Comparison of ENCODE assay signal across 32 cellular contexts in the genomic region with DNA sequence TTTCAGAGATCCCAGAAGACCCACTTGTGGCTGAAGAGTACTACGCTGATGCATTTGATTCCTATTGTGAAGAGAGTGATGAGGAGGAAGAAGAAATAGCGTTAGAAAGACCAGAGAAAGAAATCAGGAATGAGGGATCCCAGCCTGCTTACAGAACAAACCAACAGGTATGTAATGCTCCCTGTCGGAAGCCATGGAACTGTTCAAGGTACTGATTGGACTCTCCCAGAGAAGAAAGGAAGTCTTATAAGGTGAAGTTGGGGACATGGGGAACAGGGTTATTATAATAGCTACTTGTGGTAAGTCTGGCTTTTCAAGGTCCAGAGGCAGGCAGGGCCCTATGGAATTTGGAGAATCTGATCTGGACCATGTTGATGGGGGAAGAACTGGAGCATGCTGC.
"Had no signal": no experiment of that assay in that cellular context is flagged by ENCODE, and none has a peak within 500 bp of the region (broad histone marks: within the 10 kb centered on the region; RNA-seq: fewer than 3 reads in every experiment).

No MANE protein-coding gene starts in this region.

- H3K9ac ChIP-seq: neural progenitor cell, parathyroid adenoma had no signal

- H3K27me3 Mint-ChIP-seq: progenitor cell of endocrine pancreas; stimulated activated memory B cell treated with anti-CD40 and anti-IgM and Interleukin-4, amounts not matched to agents 10 μg/mL and 1 μg/mL and 100 μg/mL, for 72 hours; stimulated activated naive CD8-positive, alpha-beta T cell treated with anti-CD3 and anti-CD28 coated beads, Interleukin-15, amount 100 ng/mL, for 72 hours; type B pancreatic cell had no signal

- ATAC-seq: natural killer cell; psoas muscle; right cardiac atrium; right lobe of liver; stimulated activated memory B cell treated with anti-CD40 and anti-IgM and Interleukin-4, amounts not matched to agents 10 μg/mL and 1 μg/mL and 100 μg/mL, for 72 hours; stimulated activated naive CD8-positive, alpha-beta T cell treated with anti-CD3 and anti-CD28 coated beads, Interleukin-15, amount 100 ng/mL, for 72 hours; stimulated activated naive CD8-positive, alpha-beta T cell treated with anti-CD3 and anti-CD28 coated beads, Interleukin-15, Interleukin-2, amounts not matched to agents 100 U/mL and 50 U/mL, for 24 hours; upper lobe of right lung had no signal

- H2AFZ ChIP-seq: neural progenitor cell, parathyroid adenoma had no signal

- H3K4me3 Mint-ChIP-seq: natural killer cell; nephron; neural progenitor cell; stimulated activated memory B cell treated with anti-CD40 and anti-IgM and Interleukin-4, amounts not matched to agents 10 μg/mL and 1 μg/mL and 100 μg/mL, for 72 hours; stimulated activated naive CD8-positive, alpha-beta T cell treated with anti-CD3 and anti-CD28 coated beads, Interleukin-15, amount 100 ng/mL, for 72 hours; type B pancreatic cell had no signal

- H3K4me3 ChIP-seq: neural progenitor cell, ovary, psoas muscle, right lobe of liver, sigmoid colon, skin epidermis, smooth muscle cell, spleen, suprapubic skin, testis, tibial artery, transverse colon, upper lobe of right lung, uterus had no signal

- H3K27me3 ChIP-seq: neural progenitor cell, ovary, right lobe of liver, sigmoid colon, spleen, suprapubic skin, testis, tibial artery, transverse colon, upper lobe of right lung, uterus had no signal

- H3K79me2 ChIP-seq: parathyroid adenoma had no signal

- H3K27ac ChIP-seq: neural progenitor cell, ovary, parathyroid adenoma, psoas muscle, right lobe of liver, sigmoid colon, skin epidermis, spleen, suprapubic skin, testis, tibial artery, transverse colon, upper lobe of right lung, uterus had no signal

- DNase-seq: natural killer cell; occipital lobe; ovary; posterior cingulate gyrus; psoas muscle; right cardiac atrium; right lobe of liver; sigmoid colon; spleen; stimulated activated CD4-positive, alpha-beta T cell treated with anti-CD3 and anti-CD28 coated beads, Interleukin-12 subunit alpha, Interleukin-12 subunit beta, amount 100 ng/mL, for 4 hours; stimulated activated CD4-positive, alpha-beta T cell treated with anti-CD3 and anti-CD28 coated beads, Interleukin-1b, Interleukin-23, amount 100 ng/mL, for 48 hours; stimulated activated CD4-positive, alpha-beta T cell treated with anti-CD3 and anti-CD28 coated beads, Interleukin-4, amount 100 ng/mL, for 1 hour; stimulated activated CD4-positive, alpha-beta T cell treated with anti-CD3 and anti-CD28 coated beads, Interleukin-4, amount 100 ng/mL, for 4 hours; stimulated activated CD8-positive, alpha-beta memory T cell treated with anti-CD3 and anti-CD28 coated beads, Interleukin-4, amount 100 ng/mL, for 48 hours; stimulated activated naive CD4-positive, alpha-beta T cell; stimulated activated naive CD8-positive, alpha-beta T cell treated with anti-CD3 and anti-CD28 coated beads, Interleukin-15, amount 100 ng/mL, for 72 hours; stimulated activated naive CD8-positive, alpha-beta T cell treated with anti-CD3 and anti-CD28 coated beads, Interleukin-15, Interleukin-2, amounts not matched to agents 100 U/mL and 50 U/mL, for 24 hours; substantia nigra; testis; tibial artery; transverse colon; upper lobe of right lung; uterus had no signal

- H3K9me3 ChIP-seq: ovary, psoas muscle, right lobe of liver, sigmoid colon, spleen, suprapubic skin, testis, tibial artery, transverse colon, upper lobe of right lung, uterus had no signal

- H3K36me3 ChIP-seq: neural progenitor cell, ovary, right lobe of liver, sigmoid colon, spleen, suprapubic skin, tibial artery, transverse colon, upper lobe of right lung, uterus had no signal

- H3K4me1 ChIP-seq: neural progenitor cell, psoas muscle, right lobe of liver, sigmoid colon, spleen, suprapubic skin, testis, tibial artery, transverse colon, upper lobe of right lung, uterus had no signal

- H3K4me1 Mint-ChIP-seq: stimulated activated memory B cell treated with anti-CD40 and anti-IgM and Interleukin-4, amounts not matched to agents 10 μg/mL and 1 μg/mL and 100 μg/mL, for 72 hours; stimulated activated naive CD8-positive, alpha-beta T cell treated with anti-CD3 and anti-CD28 coated beads, Interleukin-15, amount 100 ng/mL, for 72 hours had no signal

- H3K4me2 ChIP-seq: neural progenitor cell, smooth muscle cell had no signal

- H3K27ac Mint-ChIP-seq: natural killer cell; nephron; neural progenitor cell; progenitor cell of endocrine pancreas; stimulated activated memory B cell treated with anti-CD40 and anti-IgM and Interleukin-4, amounts not matched to agents 10 μg/mL and 1 μg/mL and 100 μg/mL, for 72 hours; stimulated activated naive CD8-positive, alpha-beta T cell treated with anti-CD3 and anti-CD28 coated beads, Interleukin-15, amount 100 ng/mL, for 72 hours; type B pancreatic cell had no signal

- H3K36me3 Mint-ChIP-seq: natural killer cell; neural progenitor cell; stimulated activated memory B cell treated with anti-CD40 and anti-IgM and Interleukin-4, amounts not matched to agents 10 μg/mL and 1 μg/mL and 100 μg/mL, for 72 hours had no signal

- H3K9me3 Mint-ChIP-seq: natural killer cell; nephron; neural progenitor cell; stimulated activated memory B cell treated with anti-CD40 and anti-IgM and Interleukin-4, amounts not matched to agents 10 μg/mL and 1 μg/mL and 100 μg/mL, for 72 hours; stimulated activated naive CD8-positive, alpha-beta T cell treated with anti-CD3 and anti-CD28 coated beads, Interleukin-15, amount 100 ng/mL, for 72 hours; type B pancreatic cell had no signal
